In genomic region chr3:136171097-136171542, GRCh38 we compare ENCODE assay signal across 10 cellular contexts. TPM values are rescaled to one million over a fixed set of nuclear protein-coding genes. Genes with fewer than 3 reads are reported as not detected.
DNase-seq lines count a peak whose midpoint lies in the region; ATAC-seq and TF ChIP-seq lines count a peak whose summit lies in the region.
"Had no signal": no experiment of that assay in that cellular context is flagged by ENCODE, and none has a peak within 500 bp of the region (broad histone marks: within the 10 kb centered on the region; RNA-seq: fewer than 3 reads in every experiment).

No MANE protein-coding gene starts in this region.

- no peaks in the 10 kb centered on the region for H3K9me3 Mint-ChIP-seq in activated naive CD4-positive, alpha-beta T cell treated with anti-CD3 and anti-CD28 coated beads, Interleukin-2, amount 50 U/mL, for 24 hours
- H3K9me3 Mint-ChIP-seq in stimulated activated naive B cell treated with anti-CD40 and anti-IgM and Interleukin-4, amounts not matched to agents 10 μg/mL and 1 μg/mL and 100 μg/mL, for 72 hours: peaks cover 0 to 2% of the 10 kb centered on the region in 2 donors

- BruUV-seq in Panc1 (replicated peaks; lab: Mats Ljungman, UMichigan): no TSS peak

- peak; percentile 72 for ATAC-seq in Panc1
- peak in 1 of 2 donors; percentile 41 for ATAC-seq in stimulated activated naive B cell treated with anti-CD40 and anti-IgM and Interleukin-4, amounts not matched to agents 10 μg/mL and 1 μg/mL and 100 μg/mL, for 72 hours (replicated peaks)

- no peak overlapping the region for H3K27ac Mint-ChIP-seq in activated naive CD4-positive, alpha-beta T cell treated with anti-CD3 and anti-CD28 coated beads, Interleukin-2, amount 50 U/mL, for 24 hours
- peak overlapping the region; percentile 84 for H3K27ac Mint-ChIP-seq in stimulated activated naive B cell treated with anti-CD40 and anti-IgM and Interleukin-4, amounts not matched to agents 10 μg/mL and 1 μg/mL and 100 μg/mL, for 72 hours

- TF ChIP-seq CTCF in Panc1 (IDR thresholded peaks at IDR 0.05): no peak
- TF ChIP-seq CTCF in epithelial cell of esophagus (IDR thresholded peaks at IDR 0.05; ENCODE audit: insufficient read depth, low read depth, low read length, missing control alignments): no peak
- no peak for TF ChIP-seq CTCF in ascending aorta (IDR thresholded peaks at IDR 0.05)

- intact Hi-C loops in Panc1 (cut with micrococcal nuclease; ENCODE audit: unreplicated experiment) (no loop called here), ascending aorta (cut with DNase I) (no loop called here)

- H3K9me3 ChIP-seq in Panc1 (ENCODE audit: control insufficient read depth, insufficient read depth, low read depth, low read length): no peaks in the 10 kb centered on the region
- no peaks in the 10 kb centered on the region for H3K9me3 ChIP-seq in ascending aorta

- H3K27me3 ChIP-seq in Panc1 (ENCODE audit: control insufficient read depth, insufficient read depth, low read length) (no peaks in the 10 kb centered on the region), ascending aorta (no peaks in the 10 kb centered on the region)

- TF ChIP-seq POLR2A in erythroblast (IDR thresholded peaks at IDR 0.05; ENCODE audit: low read length): no peak

- H3K27ac ChIP-seq in Panc1 (ENCODE audit: low read length) (no peak overlapping the region), ascending aorta (peak overlapping the region in 1 of 2 donors; percentile 14)

- no peaks in the 10 kb centered on the region for H3K27me3 Mint-ChIP-seq in activated naive CD4-positive, alpha-beta T cell treated with anti-CD3 and anti-CD28 coated beads, Interleukin-2, amount 50 U/mL, for 24 hours
- H3K27me3 Mint-ChIP-seq in stimulated activated naive B cell treated with anti-CD40 and anti-IgM and Interleukin-4, amounts not matched to agents 10 μg/mL and 1 μg/mL and 100 μg/mL, for 72 hours: no peaks in the 10 kb centered on the region

- POLR2A ChIA-PET in Panc1 (lab: Charles Lee): no interaction called here

- H3K36me3 Mint-ChIP-seq in activated naive CD4-positive, alpha-beta T cell treated with anti-CD3 and anti-CD28 coated beads, Interleukin-2, amount 50 U/mL, for 24 hours: peaks cover 4% of the 10 kb centered on the region
- H3K36me3 Mint-ChIP-seq in stimulated activated naive B cell treated with anti-CD40 and anti-IgM and Interleukin-4, amounts not matched to agents 10 μg/mL and 1 μg/mL and 100 μg/mL, for 72 hours: peaks cover 3 to 6% of the 10 kb centered on the region in 2 donors

- no peaks in the 10 kb centered on the region for H3K36me3 ChIP-seq in Panc1 (ENCODE audit: control insufficient read depth, insufficient read depth, low read length)
- H3K36me3 ChIP-seq in ascending aorta: no peaks in the 10 kb centered on the region

- in situ Hi-C loops in Panc1 (cut with HindIII; ENCODE audit: low pct_unique_long_range_greater_than_20kb, low sequenced_read_pairs): loop anchor here (5.0 kb wide), 1 partner anchor 36 kb away; no protein-coding TSS in a partner anchor

- peak overlapping the region; percentile 46 for H3K4me3 Mint-ChIP-seq in activated naive CD4-positive, alpha-beta T cell treated with anti-CD3 and anti-CD28 coated beads, Interleukin-2, amount 50 U/mL, for 24 hours
- H3K4me3 Mint-ChIP-seq in stimulated activated naive B cell treated with anti-CD40 and anti-IgM and Interleukin-4, amounts not matched to agents 10 μg/mL and 1 μg/mL and 100 μg/mL, for 72 hours: no peak overlapping the region

- H3K4me1 ChIP-seq in Panc1 (ENCODE audit: control insufficient read depth, insufficient read depth, low read length) (peaks cover 15% of the 10 kb centered on the region; the same call in 1 of the 2 replicates), ascending aorta (no peaks in the 10 kb centered on the region)

- H3K4me3 ChIP-seq in Panc1 (ENCODE audit: low read depth in 2 of 2, low read length in 2 of 2): no peak overlapping the region
- H3K4me3 ChIP-seq in epithelial cell of esophagus (ENCODE audit: low read length): no peak overlapping the region
- H3K4me3 ChIP-seq in ascending aorta: no peak overlapping the region

- CTCF ChIA-PET in Panc1 (lab: Charles Lee): interaction anchor here (0.7 kb wide), 1 partner anchor 24 kb away, joined by 10 read pairs; no protein-coding TSS in a partner anchor

- DNase-seq in activated naive CD4-positive, alpha-beta T cell treated with Interleukin-2 at 50 U/mL for 16 hours: no peak
- DNase-seq in Panc1 (ENCODE audit: low read depth, low spot score) (no peak), epithelial cell of esophagus (ENCODE audit: low read depth) (peak; percentile 87), NCI-H2081 (lab: John Stamatoyannopoulos, UW) (no peak), ascending aorta (ENCODE audit: low spot score in 2 of 2) (no peak), erythroblast (lab: John Stamatoyannopoulos, UW) (no peak)
- DNase-seq in stimulated activated naive B cell treated with anti-CD40 and anti-IgM and Interleukin-4, amounts not matched to agents 10 μg/mL and 1 μg/mL and 100 μg/mL, for 72 hours: no peak
- DNase-seq: amniotic stem cell, C1 segment of cervical spinal cord had no signal

- H3K4me1 Mint-ChIP-seq in activated naive CD4-positive, alpha-beta T cell treated with anti-CD3 and anti-CD28 coated beads, Interleukin-2, amount 50 U/mL, for 24 hours: peaks cover 41% of the 10 kb centered on the region
- peaks cover 14 to 24% of the 10 kb centered on the region in 2 donors for H3K4me1 Mint-ChIP-seq in stimulated activated naive B cell treated with anti-CD40 and anti-IgM and Interleukin-4, amounts not matched to agents 10 μg/mL and 1 μg/mL and 100 μg/mL, for 72 hours

RNA-seq across cellular contexts. Expression of gene MSL2, which starts 25.0 kb away (rescaled TPM):
- total RNA-seq in Panc1 (2021; ENCODE audit: unreplicated experiment) (35.6 TPM), ascending aorta (16.5 TPM)
- 23.7 TPM for polyA plus RNA-seq in Panc1 (2012; ENCODE audit: insufficient read length)
